ENCODE assay signal across 8 cellular contexts in genomic region chr6:132483779-132484679, GRCh38. TPM values are rescaled to one million over a fixed set of nuclear protein-coding genes. Genes with fewer than 3 reads are reported as not detected.
DNase-seq lines count a peak whose midpoint lies in the region; ATAC-seq and TF ChIP-seq lines count a peak whose summit lies in the region.

No MANE protein-coding gene starts in this region.

- H3K27me3 ChIP-seq in CD8-positive, alpha-beta memory T cell (ENCODE audit: insufficient read depth, low read length, poor library complexity, severe bottlenecking), result no peaks in the 10 kb centered on the region

- no peaks in the 10 kb centered on the region for H3K36me3 ChIP-seq in CD8-positive, alpha-beta memory T cell (ENCODE audit: insufficient read depth, low read length)

- H3K36me3 Mint-ChIP-seq in CD8-positive, alpha-beta memory T cell, result peaks cover 0 to 23% (median 5%) of the 10 kb centered on the region in 3 donors
- no peaks in the 10 kb centered on the region for H3K36me3 Mint-ChIP-seq in natural killer cell

- H3K4me1 Mint-ChIP-seq in CD8-positive, alpha-beta memory T cell, result peaks cover 8 to 30% (median 24%) of the 10 kb centered on the region in 3 donors
- H3K4me1 Mint-ChIP-seq in natural killer cell, result peaks cover 14 to 35% of the 10 kb centered on the region in 2 donors

- CTCF ChIA-PET in CD8-positive, alpha-beta memory T cell (lab: Charles Lee), result interaction anchor here (0.7 to 7.3 kb wide), 9 partner anchors 8 to 205 kb away, joined by 3 to 83 read pairs (median 4); no protein-coding TSS in a partner anchor

- no peak overlapping the region for H3K27ac ChIP-seq in CD8-positive, alpha-beta memory T cell (ENCODE audit: low read depth, low read length)

- H3K4me3 Mint-ChIP-seq in CD8-positive, alpha-beta memory T cell, result no peak overlapping the region
- no peak overlapping the region for H3K4me3 Mint-ChIP-seq in natural killer cell

- no peak overlapping the region for H3K4me3 ChIP-seq in CD8-positive, alpha-beta memory T cell (ENCODE audit: low read length)
- no peak overlapping the region for H3K4me3 ChIP-seq in epithelial cell of proximal tubule (ENCODE audit: low read depth, low read length)

- peak; percentile 78 for TF ChIP-seq CTCF in epithelial cell of proximal tubule (conservative IDR thresholded peaks at IDR 0.05; ENCODE audit: low read depth, low read length)
- TF ChIP-seq CTCF in natural killer cell (IDR thresholded peaks at IDR 0.05), result peak; percentile 86

- no peaks in the 10 kb centered on the region for H3K9me3 ChIP-seq in CD8-positive, alpha-beta memory T cell (ENCODE audit: low read length)

- POLR2A ChIA-PET in CD8-positive, alpha-beta memory T cell (lab: Charles Lee), result no interaction called here

- peaks cover 0 to 1% of the 10 kb centered on the region in 2 donors for H3K27me3 Mint-ChIP-seq in CD8-positive, alpha-beta memory T cell
- no peaks in the 10 kb centered on the region for H3K27me3 Mint-ChIP-seq in natural killer cell (ENCODE audit: low read depth in 2 of 2)

- peak; percentile 46 for ATAC-seq in GM18870 (IDR thresholded peaks at IDR 0.05; ENCODE audit: unreplicated experiment)
- ATAC-seq in HG03103 (IDR thresholded peaks at IDR 0.05; ENCODE audit: low read depth, unreplicated experiment), result peak; percentile 56
- peak; percentile 30 to 39 for ATAC-seq in activated CD4-positive, CD25-positive, alpha-beta regulatory T cell treated with anti-CD3 and anti-CD28 coated beads, Interleukin-2, amount 50 U/mL, for 24 hours
- peak; percentile 78 to 89 (median 85) for ATAC-seq in natural killer cell
- no peak for ATAC-seq in GM18519 (IDR thresholded peaks at IDR 0.05; ENCODE audit: low FRiP score, unreplicated experiment)

- no peaks in the 10 kb centered on the region for H3K9me3 Mint-ChIP-seq in CD8-positive, alpha-beta memory T cell
- no peaks in the 10 kb centered on the region for H3K9me3 Mint-ChIP-seq in natural killer cell

- intact Hi-C loops in natural killer cell (cut with micrococcal nuclease), result loop anchor here (1.0 kb wide), 2 partner anchors 184 to 205 kb away; no protein-coding TSS in a partner anchor

- no peaks in the 10 kb centered on the region for H3K4me1 ChIP-seq in CD8-positive, alpha-beta memory T cell (ENCODE audit: insufficient read depth, low read length)

- peak in 4 of 5 donors; percentile 25 to 57 (median 50) for DNase-seq in CD8-positive, alpha-beta memory T cell
- peak; percentile 16 for DNase-seq in NCI-H2171 (lab: John Stamatoyannopoulos, UW)
- DNase-seq in epithelial cell of proximal tubule (ENCODE audit: low read depth), result no peak
- no peak for DNase-seq in natural killer cell

- H3K27ac Mint-ChIP-seq in CD8-positive, alpha-beta memory T cell, result peak overlapping the region in 1 of 8 donors; percentile 8
- H3K27ac Mint-ChIP-seq in natural killer cell, result no peak overlapping the region

RNA-seq across cellular contexts. Expression of gene STX7, which starts 28.9 kb away (rescaled TPM):
- total RNA-seq in CD8-positive, alpha-beta memory T cell, result 10 to 100 TPM; 19.0 to 25.1 TPM
- polyA plus RNA-seq in CD8-positive, alpha-beta memory T cell, result 11.4 TPM
- total RNA-seq in epithelial cell of proximal tubule, result 25.8 and 36.8 TPM in 2 replicates
- total RNA-seq in natural killer cell, result 10 to 100 TPM; 37.3 to 49.9 (median 39.5) TPM

RNA-seq across cellular contexts. Expression of gene TAAR9, which starts 54.0 kb away (rescaled TPM):
- total RNA-seq in CD8-positive, alpha-beta memory T cell, result not detected
- not detected for polyA plus RNA-seq in CD8-positive, alpha-beta memory T cell
- not detected in 2 replicates for total RNA-seq in epithelial cell of proximal tubule
- total RNA-seq in natural killer cell, result not detected

Comparison
In these comparisons a context has a peak if more than half of its experiments do, and no peak if none do; other contexts are left out.
1. DNase-seq: peak in CD8-positive, alpha-beta memory T cell (4 of 5) and NCI-H2171 (single experiment); none in epithelial cell of proximal tubule (single experiment) and natural killer cell (single experiment).